ENCODE assay signal across 9 cellular contexts in the genomic region with DNA sequence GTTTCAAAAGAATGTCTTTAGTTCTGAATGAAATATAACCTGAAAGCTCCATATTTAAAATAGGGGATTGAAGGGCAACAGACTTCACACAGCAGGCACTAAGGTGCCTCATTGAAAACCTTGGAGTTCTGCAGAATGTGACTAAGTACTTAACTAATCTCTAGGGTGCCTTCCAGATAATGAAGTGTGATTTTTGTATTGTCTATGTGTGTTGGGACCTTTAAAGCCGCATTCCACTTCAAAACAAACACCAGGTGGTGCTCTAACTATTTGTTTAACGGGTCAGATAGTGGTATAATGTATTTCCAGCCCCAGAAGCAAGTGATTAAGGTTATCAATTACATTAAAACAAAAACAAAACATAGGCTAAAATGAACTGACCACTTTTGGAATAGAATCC. TPM values are rescaled to one million over a fixed set of nuclear protein-coding genes. Genes with fewer than 3 reads are reported as not detected.
A peak's percentile ranks its signal among the peaks of the same experiment; 100 is the strongest.
DNase-seq lines count a peak whose midpoint lies in the region; ATAC-seq and TF ChIP-seq lines count a peak whose summit lies in the region.
"Had no signal": no experiment of that assay in that cellular context is flagged by ENCODE, and none has a peak within 500 bp of the region (broad histone marks: within the 10 kb centered on the region; RNA-seq: fewer than 3 reads in every experiment).

No MANE protein-coding gene starts in this region.

- POLR2A ChIA-PET in AG04450 (lab: Yijun Ruan, JAX), result no interaction called here

- no peaks in the 10 kb centered on the region for H3K27me3 ChIP-seq in AG04450 (ENCODE audit: control insufficient read depth, insufficient read depth, low read length)

- H3K27ac ChIP-seq in AG04450 (ENCODE audit: low read depth, low read length), result no peak overlapping the region

- in situ Hi-C loops in GM13976 (cut with MboI; ENCODE audit: low sequenced_read_pairs, unreplicated experiment), result no loop called here

- H3K4me3 ChIP-seq in AG04450 (ENCODE audit: low read depth, low read length), result no peak overlapping the region

- no peaks in the 10 kb centered on the region for H3K9me3 ChIP-seq in AG04450 (ENCODE audit: control insufficient read depth, insufficient read depth, low read length)

- peak; percentile 53 for TF ChIP-seq CTCF in AG04450 (IDR thresholded peaks at IDR 0.05; ENCODE audit: low read depth, low read length)
- TF ChIP-seq CTCF in GM13976 (IDR thresholded peaks at IDR 0.05; ENCODE audit: borderline replicate concordance, control extremely low read depth, extremely low read depth, insufficient read depth, missing control alignments), result peak; percentile 10

- ATAC-seq in HG03432 (IDR thresholded peaks at IDR 0.05; ENCODE audit: unreplicated experiment), result no peak

- DNase-seq in AG04450 (ENCODE audit: low read depth, low spot score), result no peak
- no peak for DNase-seq in GM13976 (ENCODE audit: low spot score)
- DNase-seq in SW480 (ENCODE audit: low spot score), result peak; percentile 5
- peak; percentile 20 for DNase-seq in iris pigment epithelial cell (ENCODE audit: low read depth)
- no peak for DNase-seq in SKM-1 treated with dmso at 0.1 percent for 144 hours (lab: John Stamatoyannopoulos, UW; ENCODE audit: unreplicated experiment)
- no peak for DNase-seq in NCI-H1092 treated with DMSO at 0.1 percent for 48 hours (lab: John Stamatoyannopoulos, UW)
- no peak for DNase-seq in NCI-H774 (lab: John Stamatoyannopoulos, UW)
- DNase-seq: glutamatergic neuron had no signal

- CTCF ChIA-PET in AG04450 (lab: Charles Lee), result interaction anchor here (0.6 to 2.3 kb wide), 4 partner anchors 23 to 458 kb away, joined by 3 to 13 read pairs (median 3); no protein-coding TSS in a partner anchor

RNA-seq across cellular contexts. Expression of gene TFG, which starts 28.0 kb away (rescaled TPM):
- 96.4 and 99.8 TPM in 2 replicates for polyA plus RNA-seq in AG04450 (2011; rRNA removed)
- polyA minus RNA-seq in AG04450 (2011; rRNA and poly(A)+ RNA removed), result 60.2 and 71.2 TPM in 2 replicates

Comparison
In these comparisons a context has a peak if more than half of its experiments do, and no peak if none do; other contexts are left out.
1. DNase-seq: peak in SW480 (single experiment) and iris pigment epithelial cell (single experiment); none in AG04450 (single experiment), GM13976 (single experiment), SKM-1 treated with dmso at 0.1 percent for 144 hours (single experiment), NCI-H1092 treated with DMSO at 0.1 percent for 48 hours (single experiment) and NCI-H774 (single experiment).